ENCODE assay signal across 12 cellular contexts in genomic region chr7:23353172-23353571, GRCh38. TPM values are rescaled to one million over a fixed set of nuclear protein-coding genes. Genes with fewer than 3 reads are reported as not detected.
DNase-seq lines count a peak whose midpoint lies in the region; ATAC-seq and TF ChIP-seq lines count a peak whose summit lies in the region.
"Had no signal": no experiment of that assay in that cellular context is flagged by ENCODE, and none has a peak within 500 bp of the region (broad histone marks: within the 10 kb centered on the region; RNA-seq: fewer than 3 reads in every experiment).

No MANE protein-coding gene starts in this region.

- ATAC-seq in GM18502 (IDR thresholded peaks at IDR 0.05; ENCODE audit: poor library complexity, unreplicated experiment) (peak; percentile 51), HG03025 (IDR thresholded peaks at IDR 0.05; ENCODE audit: low FRiP score, unreplicated experiment) (peak; percentile 47), memory B cell (ENCODE audit: low read depth) (peak; percentile 57), body of pancreas (no peak)
- ATAC-seq: lower lobe of right lung had no signal

- no peaks in the 10 kb centered on the region for H3K36me3 ChIP-seq in body of pancreas (replicated peaks in 1 of 2; ENCODE audit: insufficient read depth in 1 of 2, low read depth in 2 of 2)
- no peaks in the 10 kb centered on the region for H3K36me3 ChIP-seq in esophagus squamous epithelium
- H3K36me3 ChIP-seq: lower lobe of right lung, prostate gland had no signal

- TF ChIP-seq POLR2A in body of pancreas (IDR thresholded peaks at IDR 0.05) (no peak), esophagus squamous epithelium (IDR thresholded peaks at IDR 0.05) (no peak)

- H3K27ac ChIP-seq in body of pancreas (no peak overlapping the region), esophagus squamous epithelium (peak overlapping the region in 1 of 4 donors; percentile 40)
- H3K27ac ChIP-seq: lower lobe of right lung, prostate gland had no signal

- H3K27me3 ChIP-seq in body of pancreas (no peaks in the 10 kb centered on the region), esophagus squamous epithelium (peaks cover 0 to 55% (median 0%) of the 10 kb centered on the region in 4 donors)

- H3K27ac Mint-ChIP-seq in memory B cell, result peak overlapping the region; percentile 49

- TF ChIP-seq CTCF in body of pancreas (IDR thresholded peaks at IDR 0.05) (no peak), esophagus squamous epithelium (IDR thresholded peaks at IDR 0.05) (no peak)

- DNase-seq in NCI-H510A (lab: John Stamatoyannopoulos, UW) (peak; percentile 44), memory B cell (ENCODE audit: low spot score in 2 of 2) (no peak), body of pancreas (no peak), esophagus squamous epithelium (lab: John Stamatoyannopoulos, UW) (no peak), NCI-H524 (lab: John Stamatoyannopoulos, UW) (no peak), CD1c-positive myeloid dendritic cell (ENCODE audit: extremely low spot score) (no peak)
- DNase-seq: activated gamma-delta T cell treated with Interleukin-2 at 50 U/mL for 16 hours, Calu3, lower lobe of right lung had no signal

- no peaks in the 10 kb centered on the region for H3K9me3 ChIP-seq in body of pancreas
- H3K9me3 ChIP-seq in esophagus squamous epithelium, result no peaks in the 10 kb centered on the region
- H3K9me3 ChIP-seq: lower lobe of right lung, prostate gland had no signal

- no peaks in the 10 kb centered on the region for H3K27me3 Mint-ChIP-seq in memory B cell

- intact Hi-C loops in body of pancreas (cut with DNase I) (no loop called here), esophagus squamous epithelium (cut with DNase I) (no loop called here)

- peaks cover 8% of the 10 kb centered on the region for H3K4me1 Mint-ChIP-seq in memory B cell

- H3K36me3 Mint-ChIP-seq in memory B cell, result no peaks in the 10 kb centered on the region

- WGBS in body of pancreas, 2 donors, result 90 to 91% methylated on average over 5 of the region's 5 CpGs
- WGBS in esophagus squamous epithelium, 2 donors, result 53 to 63% methylated on average over 5 of the region's 5 CpGs

- H3K9me3 Mint-ChIP-seq in memory B cell, result no peaks in the 10 kb centered on the region

- H3K4me3 Mint-ChIP-seq in memory B cell, result no peak overlapping the region

- H3K4me3 ChIP-seq in body of pancreas (no peak overlapping the region), esophagus squamous epithelium (no peak overlapping the region)
- H3K4me3 ChIP-seq: lower lobe of right lung, prostate gland had no signal

- H3K4me1 ChIP-seq in body of pancreas (peaks cover 12% of the 10 kb centered on the region), esophagus squamous epithelium (peaks cover 3 to 62% (median 6%) of the 10 kb centered on the region in 3 donors)
- H3K4me1 ChIP-seq: prostate gland had no signal

RNA-seq across cellular contexts. Expression of gene MALSU1, which starts 54.0 kb away (rescaled TPM):
- total RNA-seq in body of pancreas (10 to 100 TPM in 1 of 2 donors, 1 to 10 TPM in 1; 6.3 to 57.9 TPM), esophagus squamous epithelium (10 to 100 TPM; 32.6 to 55.1 (median 49.3) TPM)
